ENCODE assay signal across 8 cellular contexts in genomic region chr10:7819126-7819470, GRCh38. TPM values are rescaled to one million over a fixed set of nuclear protein-coding genes. Genes with fewer than 3 reads are reported as not detected.
A peak's percentile ranks its signal among the peaks of the same experiment; 100 is the strongest.
DNase-seq lines count a peak whose midpoint lies in the region; ATAC-seq and TF ChIP-seq lines count a peak whose summit lies in the region.

No MANE protein-coding gene starts in this region.

- DNase-seq in GF-D8 (lab: John Stamatoyannopoulos, UW) (peak; percentile 22), lung microvascular endothelial cell (ENCODE audit: low read depth in 2 of 2) (peak; percentile 31 to 67), ureter (ENCODE audit: low spot score) (no peak)
- DNase-seq in effector memory CD4-positive, alpha-beta T cell = no peak
- peak; percentile 12 to 28 for DNase-seq in stimulated activated naive CD8-positive, alpha-beta T cell treated with anti-CD3 and anti-CD28 coated beads, Interleukin-15, amount 100 ng/mL, for 72 hours

- H3K9me3 Mint-ChIP-seq in stimulated activated naive CD8-positive, alpha-beta T cell treated with anti-CD3 and anti-CD28 coated beads, Interleukin-15, amount 100 ng/mL, for 72 hours = no peaks in the 10 kb centered on the region

- peak overlapping the region; percentile 92 for H3K9ac ChIP-seq in HUES64 (ENCODE audit: low read depth, low read length)

- peaks cover 17% of the 10 kb centered on the region for H3K36me3 ChIP-seq in HUES64 (ENCODE audit: insufficient read depth, low read length)
- peaks cover 3% of the 10 kb centered on the region for H3K36me3 ChIP-seq in effector memory CD4-positive, alpha-beta T cell (ENCODE audit: control insufficient read depth, insufficient read depth, low read length)

- H3K4me3 ChIP-seq in HUES64 (ENCODE audit: low read length) = peak overlapping the region; percentile 100
- peak overlapping the region; percentile 97 for H3K4me3 ChIP-seq in effector memory CD4-positive, alpha-beta T cell (ENCODE audit: insufficient read depth, low read depth, low read length, poor library complexity, severe bottlenecking)

- H3K4me1 ChIP-seq in HUES64 (ENCODE audit: insufficient read depth, low read length) = peaks cover 14% of the 10 kb centered on the region; the same call in 1 of the 2 replicates
- peaks cover 19% of the 10 kb centered on the region for H3K4me1 ChIP-seq in effector memory CD4-positive, alpha-beta T cell (ENCODE audit: control insufficient read depth, insufficient read depth, low read length, poor library complexity, severe bottlenecking)

- 3% methylated on average over 17 of the region's 17 CpGs for WGBS in HUES64

- H3K4me3 Mint-ChIP-seq in stimulated activated naive CD8-positive, alpha-beta T cell treated with anti-CD3 and anti-CD28 coated beads, Interleukin-15, amount 100 ng/mL, for 72 hours = peak overlapping the region; percentile 92 to 99

- peaks cover 6% of the 10 kb centered on the region; the same call in 1 of the 2 replicates for H3K27me3 ChIP-seq in HUES64 (ENCODE audit: insufficient read depth, low read length)
- H3K27me3 ChIP-seq in effector memory CD4-positive, alpha-beta T cell (replicated peaks; ENCODE audit: control insufficient read depth, insufficient read depth, low read length, poor library complexity, severe bottlenecking) = no peaks in the 10 kb centered on the region

- H3K27ac Mint-ChIP-seq in stimulated activated naive CD8-positive, alpha-beta T cell treated with anti-CD3 and anti-CD28 coated beads, Interleukin-15, amount 100 ng/mL, for 72 hours = peak overlapping the region; percentile 94 to 98

- TF ChIP-seq CTCF in VCaP (conservative IDR thresholded peaks at IDR 0.05) = peak; percentile 63

- peaks cover 37% of the 10 kb centered on the region for H3K4me1 Mint-ChIP-seq in stimulated activated naive CD8-positive, alpha-beta T cell treated with anti-CD3 and anti-CD28 coated beads, Interleukin-15, amount 100 ng/mL, for 72 hours

- H3K9me3 ChIP-seq in HUES64 (ENCODE audit: insufficient read depth, low read depth, low read length) = no peaks in the 10 kb centered on the region
- no peaks in the 10 kb centered on the region for H3K9me3 ChIP-seq in effector memory CD4-positive, alpha-beta T cell (ENCODE audit: control insufficient read depth, low read length)

- H3K27me3 Mint-ChIP-seq in stimulated activated naive CD8-positive, alpha-beta T cell treated with anti-CD3 and anti-CD28 coated beads, Interleukin-15, amount 100 ng/mL, for 72 hours = no peaks in the 10 kb centered on the region

- H3K27ac ChIP-seq in HUES64 (ENCODE audit: low read depth, low read length) = no peak overlapping the region
- peak overlapping the region; percentile 66; the same call in 1 of the 2 replicates for H3K27ac ChIP-seq in VCaP
- peak overlapping the region; percentile 70 for H3K27ac ChIP-seq in effector memory CD4-positive, alpha-beta T cell (ENCODE audit: insufficient read depth, low read length, poor library complexity, severe bottlenecking)

- ATAC-seq in GM21526 (IDR thresholded peaks at IDR 0.05; ENCODE audit: low FRiP score, unreplicated experiment) = peak; percentile 50
- ATAC-seq in stimulated activated naive CD8-positive, alpha-beta T cell treated with anti-CD3 and anti-CD28 coated beads, Interleukin-15, amount 100 ng/mL, for 72 hours = peak; percentile 55

RNA-seq across cellular contexts. Expression of gene TAF3, which starts 0.8 kb away (rescaled TPM):
- polyA plus RNA-seq in HUES64 (2013, experiment 1 of 2) = 7.4 TPM
- 7.3 TPM for polyA plus RNA-seq in HUES64 (2013, experiment 2 of 2)
- 0.87 and 1.4 TPM in 2 replicates for total RNA-seq in lung microvascular endothelial cell
- 10.0 TPM for total RNA-seq in ureter

RNA-seq across cellular contexts. Expression of gene ATP5F1C, which starts 31.1 kb away (rescaled TPM):
- 240 TPM for polyA plus RNA-seq in HUES64 (2013, experiment 1 of 2)
- polyA plus RNA-seq in HUES64 (2013, experiment 2 of 2) = 248 TPM
- total RNA-seq in lung microvascular endothelial cell (232 and 268 TPM in 2 replicates), ureter (273 TPM)

RNA-seq across cellular contexts. Expression of gene KIN, which starts 31.3 kb away (rescaled TPM):
- 16.5 TPM for polyA plus RNA-seq in HUES64 (2013, experiment 1 of 2)
- polyA plus RNA-seq in HUES64 (2013, experiment 2 of 2) = 18.9 TPM
- 3.1 and 5.0 TPM in 2 replicates for total RNA-seq in lung microvascular endothelial cell
- total RNA-seq in ureter = 11.5 TPM

Comparison
In these comparisons a context has a peak if more than half of its experiments do, and no peak if none do; other contexts are left out.
1. DNase-seq: peak in GF-D8 (single experiment), lung microvascular endothelial cell (2 of 2) and stimulated activated naive CD8-positive, alpha-beta T cell treated with anti-CD3 and anti-CD28 coated beads, Interleukin-15, amount 100 ng/mL, for 72 hours (2 of 2); none in effector memory CD4-positive, alpha-beta T cell (0 of 3) and ureter (single experiment).